In genomic region chr2:218895326-218895725, GRCh38 we compare ENCODE assay signal across 2 cellular contexts.
TF ChIP-seq lines count a peak whose summit lies in the region.

No MANE protein-coding gene starts in this region.

TF ChIP-seq in GM23338, 12 proteins besides CTCF, POLR2A, EP300 and RAD21 (continued from another document):
- no peak for TF ChIP-seq REST (IDR thresholded peaks at IDR 0.05; ENCODE audit: unreplicated experiment)
- peak; percentile 18 for TF ChIP-seq EZH2 (IDR thresholded peaks at IDR 0.05; ENCODE audit: low read depth, unreplicated experiment)
- no peak for TF ChIP-seq EZH2phosphoT487 (IDR thresholded peaks at IDR 0.05; ENCODE audit: unreplicated experiment)
TF ChIP-seq in GM23338: peak in this region for 1.

TF ChIP-seq in WTC11, 78 proteins besides CTCF, POLR2A, EP300 and RAD21 (continued from another document):
- TF ChIP-seq PRDM15 (CRISPR knock-in tag; IDR thresholded peaks at IDR 0.05) (no peak), SP1 (CRISPR knock-in tag; conservative IDR thresholded peaks at IDR 0.05) (no peak), ZNF281 (CRISPR knock-in tag; IDR thresholded peaks at IDR 0.05) (no peak)
